In genomic region chr12:109477963-109478315, GRCh38 we compare ENCODE assay signal across 8 cellular contexts. TPM values are rescaled to one million over a fixed set of nuclear protein-coding genes. Genes with fewer than 3 reads are reported as not detected.
DNase-seq lines count a peak whose midpoint lies in the region; ATAC-seq and TF ChIP-seq lines count a peak whose summit lies in the region.

No MANE protein-coding gene starts in this region.

- peaks cover 3% of the 10 kb centered on the region for H3K36me3 Mint-ChIP-seq in CD4-positive, CD25-positive, alpha-beta regulatory T cell
- H3K36me3 Mint-ChIP-seq in endodermal cell (ENCODE audit: low read depth): no peaks in the 10 kb centered on the region

- H3K4me3 ChIP-seq in CD4-positive, CD25-positive, alpha-beta regulatory T cell (ENCODE audit: low read depth, low read length): peak overlapping the region; percentile 87
- peak overlapping the region; percentile 87 for H3K4me3 ChIP-seq in OCI-LY3 (ENCODE audit: low read length)
- peak overlapping the region; percentile 99 for H3K4me3 ChIP-seq in endodermal cell (ENCODE audit: low read length)
- peak overlapping the region; percentile 99 for H3K4me3 ChIP-seq in neuron (ENCODE audit: low read length)

- 9 to 19% methylated on average over 5 to 9 of the region's 9 CpGs for WGBS in endodermal cell (ENCODE audit: insufficient coverage in 1 of 2, insufficient read length in 1 of 2), 2 experiments

- H3K4me1 Mint-ChIP-seq in CD4-positive, CD25-positive, alpha-beta regulatory T cell: peaks cover 23 to 58% (median 45%) of the 10 kb centered on the region in 4 donors
- peaks cover 16% of the 10 kb centered on the region for H3K4me1 Mint-ChIP-seq in endodermal cell

- ATAC-seq in CD4-positive, CD25-positive, alpha-beta regulatory T cell (ENCODE audit: low read depth in 2 of 2): no peak

- peak overlapping the region; percentile 96 for H3K4me2 ChIP-seq in OCI-LY3 (ENCODE audit: low read length)

- H3K9me3 Mint-ChIP-seq in CD4-positive, CD25-positive, alpha-beta regulatory T cell: no peaks in the 10 kb centered on the region
- no peaks in the 10 kb centered on the region for H3K9me3 Mint-ChIP-seq in endodermal cell

- H3K79me2 ChIP-seq in OCI-LY3 (ENCODE audit: low read length): peaks cover 59% of the 10 kb centered on the region

- no peaks in the 10 kb centered on the region for H3K9me3 ChIP-seq in CD4-positive, CD25-positive, alpha-beta regulatory T cell (ENCODE audit: control insufficient read depth in 2 of 2, low read length in 2 of 2)
- H3K9me3 ChIP-seq in OCI-LY3 (ENCODE audit: insufficient read depth, low read length) (no peaks in the 10 kb centered on the region), endodermal cell (ENCODE audit: control insufficient read depth, low read length) (no peaks in the 10 kb centered on the region), neuron (ENCODE audit: low read length) (no peaks in the 10 kb centered on the region)

- peaks cover 33% of the 10 kb centered on the region for H3K4me1 ChIP-seq in CD4-positive, CD25-positive, alpha-beta regulatory T cell (ENCODE audit: control insufficient read depth, insufficient read depth, low read length, poor library complexity, severe bottlenecking)
- H3K4me1 ChIP-seq in OCI-LY3 (ENCODE audit: low read length) (peaks cover 18% of the 10 kb centered on the region), endodermal cell (ENCODE audit: control insufficient read depth, insufficient read depth, low read length) (peaks cover 16% of the 10 kb centered on the region), neuron (ENCODE audit: insufficient read depth, low read length) (peaks cover 24% of the 10 kb centered on the region)

- H3K27me3 ChIP-seq in CD4-positive, CD25-positive, alpha-beta regulatory T cell (ENCODE audit: control insufficient read depth, insufficient read depth, low read length): no peaks in the 10 kb centered on the region
- H3K27me3 ChIP-seq in OCI-LY3 (ENCODE audit: low read depth, low read length) (no peaks in the 10 kb centered on the region), endodermal cell (ENCODE audit: control insufficient read depth, insufficient read depth, low read length, poor library complexity, severe bottlenecking) (no peaks in the 10 kb centered on the region), neuron (ENCODE audit: insufficient read depth, low read length) (no peaks in the 10 kb centered on the region)

- H3K27me3 Mint-ChIP-seq in CD4-positive, CD25-positive, alpha-beta regulatory T cell: peaks cover 5% of the 10 kb centered on the region
- H3K27me3 Mint-ChIP-seq in endodermal cell (ENCODE audit: insufficient read depth): no peaks in the 10 kb centered on the region

- H4K20me1 ChIP-seq in OCI-LY3 (ENCODE audit: insufficient read depth, low read length): no peaks in the 10 kb centered on the region

- peak overlapping the region; percentile 96 to 99 (median 99) for H3K27ac Mint-ChIP-seq in CD4-positive, CD25-positive, alpha-beta regulatory T cell
- H3K27ac Mint-ChIP-seq in endodermal cell: peak overlapping the region; percentile 99

- DNase-seq in CD4-positive, CD25-positive, alpha-beta regulatory T cell: peak in 1 of 3 donors; percentile 2
- DNase-seq in endodermal cell: no peak
- DNase-seq in GM20000 (ENCODE audit: low spot score): no peak
- DNase-seq in NCI-H2107 treated with DMSO at 0.1 percent for 48 hours (lab: John Stamatoyannopoulos, UW; ENCODE audit: unreplicated experiment): no peak
- DNase-seq in NCI-H2081 (lab: John Stamatoyannopoulos, UW): no peak
- DNase-seq in activated CD4-positive, alpha-beta T cell treated with anti-CD3 and anti-CD28 coated beads for 48 hours: no peak

- peaks cover 3% of the 10 kb centered on the region for H3K36me3 ChIP-seq in CD4-positive, CD25-positive, alpha-beta regulatory T cell (ENCODE audit: control insufficient read depth, insufficient read depth, low read length)
- H3K36me3 ChIP-seq in OCI-LY3 (replicated peaks; ENCODE audit: low read depth, low read length) (no peaks in the 10 kb centered on the region), endodermal cell (ENCODE audit: control insufficient read depth, insufficient read depth, low read length) (peaks cover 8% of the 10 kb centered on the region), neuron (ENCODE audit: insufficient read depth, low read length) (peaks cover 3% of the 10 kb centered on the region)

- peak overlapping the region; percentile 95 to 100 (median 98) for H3K4me3 Mint-ChIP-seq in CD4-positive, CD25-positive, alpha-beta regulatory T cell
- peak overlapping the region; percentile 89 for H3K4me3 Mint-ChIP-seq in endodermal cell

- H2AFZ ChIP-seq in OCI-LY3 (ENCODE audit: low read depth, low read length) (peak overlapping the region; percentile 96), neuron (ENCODE audit: low read depth, low read length) (peak overlapping the region; percentile 66)

- TF ChIP-seq CTCF in OCI-LY3 (IDR thresholded peaks at IDR 0.05; ENCODE audit: low read depth, low read length) (no peak), endodermal cell (conservative IDR thresholded peaks at IDR 0.05) (no peak), GM20000 (IDR thresholded peaks at IDR 0.05; ENCODE audit: extremely low read depth, missing control alignments) (no peak)

- H3K27ac ChIP-seq in CD4-positive, CD25-positive, alpha-beta regulatory T cell (ENCODE audit: insufficient read depth, low read length, poor library complexity, severe bottlenecking): peak overlapping the region; percentile 85
- H3K27ac ChIP-seq in OCI-LY3 (ENCODE audit: low read length): no peak overlapping the region
- H3K27ac ChIP-seq in endodermal cell (ENCODE audit: low read depth, low read length): no peak overlapping the region

- H3K9ac ChIP-seq in OCI-LY3 (ENCODE audit: low read length) (peak overlapping the region; percentile 87), endodermal cell (ENCODE audit: extremely low read depth, low read length, poor library complexity, severe bottlenecking) (peak overlapping the region; percentile 91)

RNA-seq across cellular contexts. Expression of gene UBE3B, which starts 0.5 kb away (rescaled TPM):
- total RNA-seq in CD4-positive, CD25-positive, alpha-beta regulatory T cell: 38.2 TPM
- 10 to 100 TPM; 16.8 to 24.4 (median 20.9) TPM for polyA plus RNA-seq in CD4-positive, CD25-positive, alpha-beta regulatory T cell
- 10 to 100 TPM; 32.0 to 39.8 TPM for total RNA-seq in endodermal cell
- 30.8 TPM for polyA plus RNA-seq in endodermal cell (2013, experiment 1 of 2)
- 29.5 TPM for polyA plus RNA-seq in endodermal cell (2013, experiment 2 of 2)

RNA-seq across cellular contexts. Expression of gene KCTD10, which starts 0.8 kb away (rescaled TPM):
- 38.7 TPM for total RNA-seq in CD4-positive, CD25-positive, alpha-beta regulatory T cell
- polyA plus RNA-seq in CD4-positive, CD25-positive, alpha-beta regulatory T cell: 10 to 100 TPM; 26.4 to 32.3 (median 28.7) TPM
- total RNA-seq in endodermal cell: 10 to 100 TPM; 50.9 to 53.5 TPM
- 51.3 TPM for polyA plus RNA-seq in endodermal cell (2013, experiment 1 of 2)
- 55.3 TPM for polyA plus RNA-seq in endodermal cell (2013, experiment 2 of 2)
